ENCODE assay signal across 15 cellular contexts in the genomic region with DNA sequence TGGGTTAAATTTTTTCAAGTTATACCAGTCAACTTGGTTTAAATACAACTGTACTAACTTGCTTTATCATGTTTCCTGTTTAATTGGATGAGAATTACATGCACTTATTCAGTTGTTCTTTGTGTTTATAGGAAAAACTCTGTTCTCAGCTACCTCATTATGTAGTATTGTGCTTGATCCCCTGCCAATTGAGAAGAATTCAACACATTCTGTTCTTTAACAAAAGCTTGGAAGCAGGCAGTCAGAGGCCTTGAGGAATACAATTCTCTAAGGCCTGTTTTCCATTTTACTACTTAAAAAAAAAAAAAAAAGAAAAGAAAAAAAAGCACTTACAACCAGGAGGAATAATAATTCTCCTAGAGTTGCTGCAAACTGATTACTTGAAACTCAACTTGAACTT.
A peak's percentile ranks its signal among the peaks of the same experiment; 100 is the strongest.
DNase-seq lines count a peak whose midpoint lies in the region; ATAC-seq and TF ChIP-seq lines count a peak whose summit lies in the region.
"Had no signal": no experiment of that assay in that cellular context is flagged by ENCODE, and none has a peak within 500 bp of the region (broad histone marks: within the 10 kb centered on the region; RNA-seq: fewer than 3 reads in every experiment).

No MANE protein-coding gene starts in this region.

- H3K36me3 ChIP-seq in HEK293 (ENCODE audit: control insufficient read depth in 2 of 2, insufficient read depth in 1 of 2, low read length in 2 of 2), result peaks cover 3 to 11% of the 10 kb centered on the region in 2 experiments; a peak in 2 of 3 replicates

- TF ChIP-seq CTCF in HEK293 (tag by site-specific recombination; IDR thresholded peaks at IDR 0.05) (no peak), cardiac fibroblast (IDR thresholded peaks at IDR 0.05; ENCODE audit: low read depth, low read length) (no peak), retinal pigment epithelial cell (conservative IDR thresholded peaks at IDR 0.05; ENCODE audit: low read depth, low read length) (no peak)

- H3K27ac ChIP-seq in HEK293 (ENCODE audit: extremely low read depth, low read depth, low read length), result no peak overlapping the region
- H3K27ac ChIP-seq: BLaER1 had no signal

- no peak overlapping the region for H3K4me3 ChIP-seq in HEK293 (ENCODE audit: low read depth, low read length)
- H3K4me3 ChIP-seq in cardiac fibroblast (replicated peaks in 1 of 2; ENCODE audit: low read depth in 2 of 2, low read length in 2 of 2), result no peak overlapping the region
- H3K4me3 ChIP-seq in retinal pigment epithelial cell (ENCODE audit: low read length), result no peak overlapping the region
- H3K4me3 ChIP-seq: BLaER1 had no signal

- no peak for ATAC-seq in GM19324 (IDR thresholded peaks at IDR 0.05; ENCODE audit: low FRiP score, unreplicated experiment)
- ATAC-seq: activated CD4-positive, CD25-positive, alpha-beta regulatory T cell treated with anti-CD3 and anti-CD28 coated beads, Interleukin-2, amount 50 U/mL, for 24 hours; stimulated activated naive CD8-positive, alpha-beta T cell treated with anti-CD3 and anti-CD28 coated beads, Interleukin-15, Interleukin-2, amounts not matched to agents 100 U/mL and 50 U/mL, for 24 hours had no signal

- no peaks in the 10 kb centered on the region for H3K9me3 ChIP-seq in HEK293 (ENCODE audit: control insufficient read depth, insufficient read depth, low read depth, low read length)
- H3K9me3 ChIP-seq: BLaER1 had no signal

- H3K4me1 ChIP-seq in HEK293 (ENCODE audit: control insufficient read depth, insufficient read depth, low read length), result no peaks in the 10 kb centered on the region
- H3K4me1 ChIP-seq: BLaER1 had no signal

- DNase-seq in cardiac fibroblast (ENCODE audit: low read depth in 2 of 2) (peak; percentile 56 to 84), iris pigment epithelial cell (ENCODE audit: low read depth) (peak; percentile 71), retinal pigment epithelial cell (ENCODE audit: low read depth) (peak; percentile 48), C1 segment of cervical spinal cord (lab: John Stamatoyannopoulos, UW) (no peak), Kasumi-1 (lab: John Stamatoyannopoulos, UW) (no peak), NOMO-1 treated with DMSO at 0.1 percent for 48 hours (lab: John Stamatoyannopoulos, UW; ENCODE audit: unreplicated experiment) (no peak)
- DNase-seq: activated naive CD4-positive, alpha-beta T cell treated with anti-CD3 and anti-CD28 coated beads, Interleukin-2, amount 10 ng/mL, durations not matched to agents 7 days and 5 days; central memory CD4-positive, alpha-beta T cell; NCI-H2081; NCI-H82; stimulated activated naive CD8-positive, alpha-beta T cell treated with anti-CD3 and anti-CD28 coated beads, Interleukin-15, Interleukin-2, amounts not matched to agents 100 U/mL and 50 U/mL, for 24 hours had no signal

- POLR2A ChIA-PET in HEK293 (lab: Yijun Ruan, JAX), result no interaction called here

- CTCF ChIA-PET in HEK293 (lab: Yijun Ruan, JAX), result no interaction called here

TF ChIP-seq in HEK293, 187 proteins besides CTCF, POLR2A, EP300 and RAD21:
- TF ChIP-seq KLF10 (tag by site-specific recombination; IDR thresholded peaks at IDR 0.05) (no peak), ZNF423 (tag by site-specific recombination; IDR thresholded peaks at IDR 0.05) (no peak), ZNF777 (tag by site-specific recombination; IDR thresholded peaks at IDR 0.05; ENCODE audit: borderline replicate concordance) (no peak), ZNF174 (tag by site-specific recombination; IDR thresholded peaks at IDR 0.05) (no peak), ZNF274 (IDR thresholded peaks at IDR 0.05; ENCODE audit: low read length) (no peak), ZNF274 (tag by site-specific recombination; IDR thresholded peaks at IDR 0.05; ENCODE audit: borderline replicate concordance) (no peak), ZNF585B (tag by site-specific recombination; IDR thresholded peaks at IDR 0.05) (no peak), ZBTB7A (tag by site-specific recombination; IDR thresholded peaks at IDR 0.05; ENCODE audit: low read depth) (no peak)
- TF ChIP-seq, protein P1, sequence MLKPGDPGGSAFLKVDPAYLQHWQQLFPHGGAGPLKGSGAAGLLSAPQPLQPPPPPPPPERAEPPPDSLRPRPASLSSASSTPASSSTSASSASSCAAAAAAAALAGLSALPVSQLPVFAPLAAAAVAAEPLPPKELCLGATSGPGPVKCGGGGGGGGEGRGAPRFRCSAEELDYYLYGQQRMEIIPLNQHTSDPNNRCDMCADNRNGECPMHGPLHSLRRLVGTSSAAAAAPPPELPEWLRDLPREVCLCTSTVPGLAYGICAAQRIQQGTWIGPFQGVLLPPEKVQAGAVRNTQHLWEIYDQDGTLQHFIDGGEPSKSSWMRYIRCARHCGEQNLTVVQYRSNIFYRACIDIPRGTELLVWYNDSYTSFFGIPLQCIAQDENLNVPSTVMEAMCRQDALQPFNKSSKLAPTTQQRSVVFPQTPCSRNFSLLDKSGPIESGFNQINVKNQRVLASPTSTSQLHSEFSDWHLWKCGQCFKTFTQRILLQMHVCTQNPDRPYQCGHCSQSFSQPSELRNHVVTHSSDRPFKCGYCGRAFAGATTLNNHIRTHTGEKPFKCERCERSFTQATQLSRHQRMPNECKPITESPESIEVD (tag by site-specific recombination; IDR thresholded peaks at IDR 0.05), result 0 out of 2 replicates have a peak, but pooled peaks have one; percentile 11

Comparison
In these comparisons a context has a peak if more than half of its experiments do, and no peak if none do; other contexts are left out.
1. DNase-seq: peak in cardiac fibroblast (2 of 2), iris pigment epithelial cell (single experiment) and retinal pigment epithelial cell (single experiment); none in C1 segment of cervical spinal cord (0 of 14), Kasumi-1 (0 of 2) and NOMO-1 treated with DMSO at 0.1 percent for 48 hours (single experiment).